Comparison of ENCODE assay signal across 35 cellular contexts in the genomic region with DNA sequence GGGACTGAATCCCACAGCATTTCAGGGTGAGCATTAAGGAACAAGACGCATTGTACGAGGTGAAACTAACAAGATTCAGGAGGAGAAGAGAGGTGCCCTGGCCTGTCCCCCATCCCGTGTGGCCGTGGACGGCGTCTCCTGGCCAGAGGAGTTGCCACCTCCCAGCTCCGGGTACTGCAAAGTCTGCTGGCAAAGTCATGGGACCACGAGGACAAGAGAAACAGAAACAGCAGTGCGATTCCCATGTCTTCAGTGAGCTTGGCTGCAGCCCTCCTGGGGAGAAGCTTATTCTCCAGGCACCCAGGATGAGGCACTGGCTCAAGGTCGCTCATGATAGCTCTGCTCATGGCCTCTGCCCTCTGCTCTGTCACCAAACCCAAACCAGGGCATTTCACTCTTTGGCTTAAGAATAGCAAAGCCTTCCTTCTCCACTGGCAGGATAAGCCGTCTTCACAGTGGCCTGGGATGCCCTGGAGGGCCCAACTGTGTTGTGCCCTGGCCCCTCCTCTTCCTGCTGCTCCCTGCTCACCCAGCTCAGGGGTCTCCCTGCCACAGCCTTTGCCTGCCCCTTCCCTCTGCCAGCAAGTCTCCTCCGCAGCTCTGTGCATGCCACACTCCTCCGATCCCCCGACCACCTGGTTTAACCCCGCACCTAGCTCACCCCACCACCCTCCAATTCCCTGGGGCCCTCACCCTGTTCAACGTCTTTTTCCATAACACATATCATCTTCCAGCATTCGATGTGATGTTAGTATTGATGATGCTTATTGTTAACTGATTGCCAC.
A peak's percentile ranks its signal among the peaks of the same experiment; 100 is the strongest.
DNase-seq lines count a peak whose midpoint lies in the region; ATAC-seq and TF ChIP-seq lines count a peak whose summit lies in the region.
"Had no signal": no experiment of that assay in that cellular context is flagged by ENCODE, and none has a peak within 500 bp of the region (broad histone marks: within the 10 kb centered on the region; RNA-seq: fewer than 3 reads in every experiment).

No MANE protein-coding gene starts in this region.

- WGBS in heart left ventricle, 4 donors: 90 to 96% (median 92%) methylated on average over 17 of the region's 17 CpGs
- WGBS in mesenchymal stem cell: 91% methylated on average over 14 of the region's 17 CpGs
- WGBS in urinary bladder: 92% methylated on average over 17 of the region's 17 CpGs

- DNase-seq in right atrium auricular region (ENCODE audit: low spot score) (peak; percentile 40), heart left ventricle (no peak), chondrocyte (ENCODE audit: low spot score) (peak; percentile 87), mesenchymal stem cell (no peak)
- DNase-seq in stimulated activated CD4-positive, alpha-beta T cell treated with anti-CD3 and anti-CD28 coated beads, Interleukin-4, amount 100 ng/mL, for 24 hours: no peak
- DNase-seq in stimulated activated naive CD4-positive, alpha-beta T cell treated with Interleukin-2 at 50 U/mL for 16 hours (lab: John Stamatoyannopoulos, UW): no peak
- DNase-seq: activated CD8-positive, alpha-beta T cell treated with anti-CD3 and anti-CD28 coated beads, Interleukin-2, amount 10 ng/mL, durations not matched to agents 7 days and 5 days; activated naive CD8-positive, alpha-beta T cell treated with anti-CD3 and anti-CD28 coated beads for 36 hours; activated T-cell treated with anti-CD3 and anti-CD28 coated beads for 4 hours; BE2C; caudate nucleus; effector memory CD8-positive, alpha-beta T cell; EL; foreskin keratinocyte; GOT3; kidney glomerular epithelial cell; MM.1S; NCI-H2029; NCI-H526 treated with DMSO at 0.1 percent for 48 hours; NK-92 treated with Interleukin-12 subunit alpha and Interleukin-12 subunit beta, amount 100 ng/mL, for 24 hours; Right ventricle myocardium superior; small intestine; stimulated activated CD4-positive, alpha-beta T cell treated with anti-CD3 and anti-CD28 coated beads, Interleukin-1b, Interleukin-23, amount 100 ng/mL, for 48 hours; T-helper 17 cell had no signal

- peak overlapping the region in 1 of 2 experiments; percentile 61 for H3K14ac ChIP-seq in mesenchymal stem cell (ENCODE audit: low read length in 2 of 2)

- H2BK120ac ChIP-seq in mesenchymal stem cell (ENCODE audit: low read depth, low read length): peak overlapping the region; percentile 55

- no peaks in the 10 kb centered on the region for H3K27me3 ChIP-seq in right atrium auricular region
- no peaks in the 10 kb centered on the region for H3K27me3 ChIP-seq in heart left ventricle
- H3K27me3 ChIP-seq in mesenchymal stem cell (ENCODE audit: control insufficient read depth in 1 of 2, insufficient read depth in 1 of 2, low read length in 2 of 2): peaks cover 0 to 50% of the 10 kb centered on the region in 2 experiments
- H3K27me3 ChIP-seq: ascending aorta, BE2C, ovary had no signal

- peak overlapping the region; percentile 20 for H4K8ac ChIP-seq in mesenchymal stem cell (ENCODE audit: low read length)

- no peak overlapping the region for H3K4me2 ChIP-seq in mesenchymal stem cell (ENCODE audit: low read length, poor library complexity, severe bottlenecking)
- H3K4me2 ChIP-seq: KMS-11 had no signal

- no peak overlapping the region for H3K27ac Mint-ChIP-seq in chondrocyte (ENCODE audit: unreplicated experiment)
- H3K27ac Mint-ChIP-seq in activated T-helper 17 cell treated with anti-CD3 and anti-CD28 coated beads, Interleukin-2, amount 50 U/mL, for 72 hours: no peak overlapping the region
- H3K27ac Mint-ChIP-seq: activated CD8-positive, alpha-beta T cell treated with anti-CD3 and anti-CD28 coated beads, Interleukin-2, amount 10 ng/mL, durations not matched to agents 7 days and 5 days; activated naive CD8-positive, alpha-beta T cell treated with anti-CD3 and anti-CD28 coated beads for 36 hours; effector memory CD8-positive, alpha-beta T cell; nephron; T-helper 17 cell had no signal

- no peak overlapping the region for H3K4me3 Mint-ChIP-seq in chondrocyte (ENCODE audit: unreplicated experiment)
- no peak overlapping the region for H3K4me3 Mint-ChIP-seq in activated T-helper 17 cell treated with anti-CD3 and anti-CD28 coated beads, Interleukin-2, amount 50 U/mL, for 72 hours
- H3K4me3 Mint-ChIP-seq: activated CD8-positive, alpha-beta T cell treated with anti-CD3 and anti-CD28 coated beads, Interleukin-2, amount 10 ng/mL, durations not matched to agents 7 days and 5 days; activated naive CD8-positive, alpha-beta T cell treated with anti-CD3 and anti-CD28 coated beads for 36 hours; effector memory CD8-positive, alpha-beta T cell; nephron; T-helper 17 cell had no signal

- H3K4me1 Mint-ChIP-seq in chondrocyte (ENCODE audit: low read depth): no peaks in the 10 kb centered on the region
- H3K4me1 Mint-ChIP-seq in activated T-helper 17 cell treated with anti-CD3 and anti-CD28 coated beads, Interleukin-2, amount 50 U/mL, for 72 hours: no peaks in the 10 kb centered on the region
- H3K4me1 Mint-ChIP-seq: activated naive CD8-positive, alpha-beta T cell treated with anti-CD3 and anti-CD28 coated beads for 36 hours; T-helper 17 cell had no signal

- H3K9me3 Mint-ChIP-seq in chondrocyte (ENCODE audit: low read depth): no peaks in the 10 kb centered on the region
- no peaks in the 10 kb centered on the region for H3K9me3 Mint-ChIP-seq in activated T-helper 17 cell treated with anti-CD3 and anti-CD28 coated beads, Interleukin-2, amount 50 U/mL, for 72 hours
- H3K9me3 Mint-ChIP-seq: activated naive CD8-positive, alpha-beta T cell treated with anti-CD3 and anti-CD28 coated beads for 36 hours; effector memory CD8-positive, alpha-beta T cell; nephron had no signal

- no peaks in the 10 kb centered on the region for H3K27me3 Mint-ChIP-seq in chondrocyte (ENCODE audit: low read depth)
- no peaks in the 10 kb centered on the region for H3K27me3 Mint-ChIP-seq in activated T-helper 17 cell treated with anti-CD3 and anti-CD28 coated beads, Interleukin-2, amount 50 U/mL, for 72 hours
- H3K27me3 Mint-ChIP-seq: activated naive CD8-positive, alpha-beta T cell treated with anti-CD3 and anti-CD28 coated beads for 36 hours; effector memory CD8-positive, alpha-beta T cell; T-helper 17 cell had no signal

- peak overlapping the region; percentile 22 to 80 for H2BK12ac ChIP-seq in mesenchymal stem cell (ENCODE audit: low read length in 2 of 2)

- no peak overlapping the region for H2AK5ac ChIP-seq in mesenchymal stem cell (ENCODE audit: low read length, severe bottlenecking)

- no peaks in the 10 kb centered on the region for H3K9me3 ChIP-seq in right atrium auricular region
- H3K9me3 ChIP-seq in heart left ventricle: no peaks in the 10 kb centered on the region
- no peaks in the 10 kb centered on the region for H3K9me3 ChIP-seq in mesenchymal stem cell (ENCODE audit: control insufficient read depth, low read length)
- H3K9me3 ChIP-seq: ascending aorta, BE2C, heart right ventricle, ovary, tibial artery had no signal

- H2AFZ ChIP-seq in mesenchymal stem cell (ENCODE audit: low read depth, low read length): no peak overlapping the region

- no peak overlapping the region for H3K23ac ChIP-seq in mesenchymal stem cell (ENCODE audit: low read length in 2 of 2)

- H4K91ac ChIP-seq in mesenchymal stem cell (ENCODE audit: low read length): peak overlapping the region; percentile 92

- intact Hi-C loops in heart left ventricle (cut with DNase I): loop anchor here in 2 of 10 donors (5.0 kb wide), 2 partner anchors 38 to 53 kb away; no protein-coding TSS in a partner anchor

- peak overlapping the region; percentile 20 for H2BK15ac ChIP-seq in mesenchymal stem cell (ENCODE audit: low read depth, poor library complexity, severe bottlenecking)

- no peaks in the 10 kb centered on the region for H3K36me3 Mint-ChIP-seq in chondrocyte (ENCODE audit: low read depth)
- H3K36me3 Mint-ChIP-seq in activated T-helper 17 cell treated with anti-CD3 and anti-CD28 coated beads, Interleukin-2, amount 50 U/mL, for 72 hours (ENCODE audit: low read depth): no peaks in the 10 kb centered on the region
- H3K36me3 Mint-ChIP-seq: activated naive CD8-positive, alpha-beta T cell treated with anti-CD3 and anti-CD28 coated beads for 36 hours had no signal

- H3K18ac ChIP-seq in mesenchymal stem cell (ENCODE audit: low read depth in 1 of 2, low read length in 2 of 2): peak overlapping the region in 1 of 2 experiments; percentile 79

- H3K4me1 ChIP-seq in right atrium auricular region (peaks cover 0 to 22% of the 10 kb centered on the region in 2 donors), heart left ventricle (peaks cover 0 to 26% (median 7%) of the 10 kb centered on the region in 12 donors), mesenchymal stem cell (ENCODE audit: control insufficient read depth, insufficient read depth, low read depth, low read length) (peaks cover 27% of the 10 kb centered on the region), urinary bladder (ENCODE audit: insufficient read depth) (no peaks in the 10 kb centered on the region)
- H3K4me1 ChIP-seq: ascending aorta, BE2C, foreskin keratinocyte had no signal

- H3K4me3 ChIP-seq in right atrium auricular region (no peak overlapping the region), heart left ventricle (no peak overlapping the region), mesenchymal stem cell (ENCODE audit: insufficient read depth in 1 of 2, low read depth in 1 of 2, low read length in 2 of 2) (no peak overlapping the region), urinary bladder (ENCODE audit: low read depth, low read length) (no peak overlapping the region)
- H3K4me3 ChIP-seq: ascending aorta, heart right ventricle, lung, ovary, tibial artery had no signal

- ATAC-seq in heart left ventricle: no peak
- ATAC-seq in activated T-helper 17 cell treated with anti-CD3 and anti-CD28 coated beads, Interleukin-2, amount 50 U/mL, for 72 hours (replicated peaks): no peak
- ATAC-seq: activated CD8-positive, alpha-beta T cell treated with anti-CD3 and anti-CD28 coated beads, Interleukin-2, amount 10 ng/mL, durations not matched to agents 7 days and 5 days; effector memory CD8-positive, alpha-beta T cell; esophagus mucosa; foreskin keratinocyte; heart right ventricle; SK-N-SH treated with all-trans-retinoic acid at 6 μM for 48 hours; T-helper 17 cell had no signal

- peaks cover 3% of the 10 kb centered on the region for H3K79me1 ChIP-seq in mesenchymal stem cell (replicated peaks; ENCODE audit: low read length, poor library complexity, severe bottlenecking)

- no peak for TF ChIP-seq POLR2A in heart left ventricle (IDR thresholded peaks at IDR 0.05)

- H3K27ac ChIP-seq in right atrium auricular region (no peak overlapping the region), heart left ventricle (peak overlapping the region in 1 of 12 donors; percentile 70), mesenchymal stem cell (ENCODE audit: low read length, poor library complexity, severe bottlenecking) (no peak overlapping the region), urinary bladder (ENCODE audit: low read depth) (peak overlapping the region; percentile 30)
- H3K27ac ChIP-seq: ascending aorta, foreskin keratinocyte, KMS-11, tibial artery had no signal

- TF ChIP-seq CTCF in right atrium auricular region (IDR thresholded peaks at IDR 0.05) (no peak), heart left ventricle (IDR thresholded peaks at IDR 0.05) (no peak), chondrocyte (IDR thresholded peaks at IDR 0.05) (no peak)

- H3K36me3 ChIP-seq in right atrium auricular region (no peaks in the 10 kb centered on the region), heart left ventricle (no peaks in the 10 kb centered on the region), mesenchymal stem cell (ENCODE audit: control insufficient read depth in 1 of 2, insufficient read depth in 2 of 2, low read depth in 1 of 2, low read length in 2 of 2) (peaks cover 0 to 5% of the 10 kb centered on the region in 2 experiments), urinary bladder (ENCODE audit: insufficient read depth) (no peaks in the 10 kb centered on the region)
- H3K36me3 ChIP-seq: ascending aorta, BE2C, heart right ventricle, ovary, tibial artery had no signal

- H2BK5ac ChIP-seq in mesenchymal stem cell (ENCODE audit: low read depth, low read length, poor library complexity, severe bottlenecking): no peak overlapping the region

- H3K4ac ChIP-seq in mesenchymal stem cell (ENCODE audit: low read depth in 1 of 2, low read length in 2 of 2): peak overlapping the region in 1 of 2 experiments; percentile 30

- no peak overlapping the region for H3K9ac ChIP-seq in mesenchymal stem cell (ENCODE audit: low read length)
- H3K9ac ChIP-seq: KMS-11 had no signal

Comparison
In these comparisons a context has a peak if more than half of its experiments do, and no peak if none do; other contexts are left out.
1. DNase-seq: peak in right atrium auricular region (single experiment) and chondrocyte (single experiment); none in heart left ventricle (0 of 5), mesenchymal stem cell (single experiment), stimulated activated CD4-positive, alpha-beta T cell treated with anti-CD3 and anti-CD28 coated beads, Interleukin-4, amount 100 ng/mL, for 24 hours (single experiment) and stimulated activated naive CD4-positive, alpha-beta T cell treated with Interleukin-2 at 50 U/mL for 16 hours (single experiment).